ENCODE assay signal across 8 cellular contexts in genomic region chr15:45378913-45379262, GRCh38. TPM values are rescaled to one million over a fixed set of nuclear protein-coding genes. Genes with fewer than 3 reads are reported as not detected.
DNase-seq lines count a peak whose midpoint lies in the region; ATAC-seq and TF ChIP-seq lines count a peak whose summit lies in the region.

No MANE protein-coding gene starts in this region.

- CTCF ChIA-PET in activated CD4-positive, alpha-beta T cell treated with anti-CD3 and anti-CD28 coated beads for 36 hours (lab: Charles Lee) = interaction anchor here (1.0 to 1.1 kb wide), 2 partner anchors 22 to 173 kb away, joined by 5 to 8 read pairs; a partner anchor contains a TSS
- CTCF ChIA-PET in MCF 10A (lab: Yijun Ruan, JAX) = interaction anchor here (0.8 to 1.1 kb wide), 2 partner anchors 17 to 35 kb away, joined by 3 to 4 read pairs; no protein-coding TSS in a partner anchor

- TF ChIP-seq POLR2A in lower leg skin (IDR thresholded peaks at IDR 0.05) (no peak), suprapubic skin (IDR thresholded peaks at IDR 0.05) (no peak)

- 20 to 30% methylated on average over 11 of the region's 11 CpGs for WGBS in lower leg skin, 2 donors
- 29% methylated on average over 11 of the region's 11 CpGs for WGBS in suprapubic skin

- no peak overlapping the region for H3K27ac Mint-ChIP-seq in activated CD4-positive, alpha-beta T cell treated with anti-CD3 and anti-CD28 coated beads for 36 hours
- H3K27ac Mint-ChIP-seq in MCF 10A (ENCODE audit: low read depth, unreplicated experiment) = no peak overlapping the region

- H3K4me3 ChIP-seq in lower leg skin (ENCODE audit: low read depth, poor library complexity, severe bottlenecking) = peak overlapping the region; percentile 55
- H3K4me3 ChIP-seq in suprapubic skin = peak overlapping the region; percentile 71

- H3K36me3 ChIP-seq in suprapubic skin = no peaks in the 10 kb centered on the region

- no peak for DNase-seq in activated CD4-positive, alpha-beta T cell treated with anti-CD3 and anti-CD28 coated beads for 36 hours
- no peak for DNase-seq in activated CD4-positive, alpha-beta T cell treated with anti-CD3 and anti-CD28 coated beads for 4 hours
- DNase-seq in MCF 10A (ENCODE audit: unreplicated experiment) = no peak
- DNase-seq in lower leg skin (ENCODE audit: low spot score in 2 of 2) = no peak
- DNase-seq in suprapubic skin (ENCODE audit: low spot score in 2 of 2) = no peak
- DNase-seq in RPMI8226 = no peak
- DNase-seq in dermis blood vessel endothelial cell = no peak

- H3K4me3 Mint-ChIP-seq in activated CD4-positive, alpha-beta T cell treated with anti-CD3 and anti-CD28 coated beads for 36 hours = peak overlapping the region; percentile 66
- H3K4me3 Mint-ChIP-seq in MCF 10A (ENCODE audit: unreplicated experiment) = peak overlapping the region; percentile 84

- no TSS peak for BruUV-seq in MCF 10A (replicated peaks; lab: Mats Ljungman, UMichigan)

- peaks cover 3% of the 10 kb centered on the region for H3K36me3 Mint-ChIP-seq in activated CD4-positive, alpha-beta T cell treated with anti-CD3 and anti-CD28 coated beads for 36 hours (ENCODE audit: low read depth)
- H3K36me3 Mint-ChIP-seq in MCF 10A (ENCODE audit: insufficient read depth, unreplicated experiment) = no peaks in the 10 kb centered on the region

- intact Hi-C loops in activated CD4-positive, alpha-beta T cell treated with anti-CD3 and anti-CD28 coated beads for 36 hours (cut with DNase I, micrococcal nuclease) = loop anchor here in 1 of 2 experiments (1.0 to 5.0 kb wide), 3 partner anchors 23 to 262 kb away; a partner anchor contains a TSS
- intact Hi-C loops in MCF 10A (cut with micrococcal nuclease) = loop anchor here (5.0 kb wide), 1 partner anchor 72 kb away; no protein-coding TSS in a partner anchor
- intact Hi-C loops in lower leg skin (cut with DNase I; ENCODE audit: low total_unique reads) = no loop called here

- H3K27ac ChIP-seq in suprapubic skin = peak overlapping the region; percentile 88

- TF ChIP-seq EP300 in suprapubic skin (IDR thresholded peaks at IDR 0.05) = no peak

- TF ChIP-seq CTCF in MCF 10A (IDR thresholded peaks at IDR 0.05; ENCODE audit: unreplicated experiment) (no peak), lower leg skin (IDR thresholded peaks at IDR 0.05) (no peak), suprapubic skin (IDR thresholded peaks at IDR 0.05) (no peak)

- H3K27me3 ChIP-seq in suprapubic skin = no peaks in the 10 kb centered on the region

- POLR2A ChIA-PET in activated CD4-positive, alpha-beta T cell treated with anti-CD3 and anti-CD28 coated beads for 36 hours (lab: Charles Lee) = no interaction called here
- POLR2A ChIA-PET in MCF 10A (lab: Yijun Ruan, JAX) = no interaction called here

- no peaks in the 10 kb centered on the region for H3K9me3 ChIP-seq in suprapubic skin

- H3K4me1 ChIP-seq in suprapubic skin = peaks cover 29% of the 10 kb centered on the region

- H3K4me1 Mint-ChIP-seq in activated CD4-positive, alpha-beta T cell treated with anti-CD3 and anti-CD28 coated beads for 36 hours = peaks cover 12% of the 10 kb centered on the region
- peaks cover 9% of the 10 kb centered on the region for H3K4me1 Mint-ChIP-seq in MCF 10A (ENCODE audit: insufficient read depth, unreplicated experiment)

- peaks cover 29% of the 10 kb centered on the region for H3K27me3 Mint-ChIP-seq in activated CD4-positive, alpha-beta T cell treated with anti-CD3 and anti-CD28 coated beads for 36 hours
- H3K27me3 Mint-ChIP-seq in MCF 10A (ENCODE audit: insufficient read depth, unreplicated experiment) = peaks cover 34% of the 10 kb centered on the region

- ATAC-seq in activated CD4-positive, alpha-beta T cell treated with anti-CD3 and anti-CD28 coated beads for 36 hours = no peak
- no peak for ATAC-seq in HG02840 (IDR thresholded peaks at IDR 0.05; ENCODE audit: low FRiP score, unreplicated experiment)

- no peaks in the 10 kb centered on the region for H3K9me3 Mint-ChIP-seq in activated CD4-positive, alpha-beta T cell treated with anti-CD3 and anti-CD28 coated beads for 36 hours (ENCODE audit: low read depth)
- no peaks in the 10 kb centered on the region for H3K9me3 Mint-ChIP-seq in MCF 10A (ENCODE audit: unreplicated experiment)

RNA-seq across cellular contexts. Expression of gene GATM, which starts 0.5 kb away (rescaled TPM):
- 1 to 10 TPM; 2.5 to 3.4 TPM for total RNA-seq in activated CD4-positive, alpha-beta T cell treated with anti-CD3 and anti-CD28 coated beads for 36 hours
- total RNA-seq in MCF 10A (2022) = 0.54 and 1.6 TPM in 2 replicates
- 100 to 1,000 TPM; 120 to 178 (median 159) TPM for total RNA-seq in lower leg skin
- total RNA-seq in suprapubic skin = 100 to 1,000 TPM; 159 to 195 (median 172) TPM
- total RNA-seq in dermis blood vessel endothelial cell = 0.23 and 0.34 TPM in 2 replicates

Comparison
In these comparisons a context has a peak if more than half of its experiments do, and no peak if none do; other contexts are left out.
1. RNA of gene GATM, which starts 0.5 kb away (total RNA-seq): 159 to 195 TPM in suprapubic skin and 120 to 178 TPM in lower leg skin; 2.5 to 3.4 TPM in activated CD4-positive, alpha-beta T cell treated with anti-CD3 and anti-CD28 coated beads for 36 hours, 0.54 to 1.6 TPM in MCF 10A and 0.23 to 0.34 TPM in dermis blood vessel endothelial cell; every median in the first group is over 10 times any median in the second.